In genomic region chr17:55524440-55525220, GRCh38 we compare ENCODE assay signal across 3 cellular contexts.
TF ChIP-seq lines count a peak whose summit lies in the region.

No MANE protein-coding gene starts in this region.

TF ChIP-seq in SK-N-SH, 30 proteins besides CTCF, POLR2A, EP300 and RAD21 (continued from another document):
- TF ChIP-seq PBX3 (IDR thresholded peaks at IDR 0.05) (peak; percentile 6; the same call in 1 of the 2 replicates), TCF12 (IDR thresholded peaks at IDR 0.05) (peak; percentile 73), IRF3 (IDR thresholded peaks at IDR 0.05; ENCODE audit: low read depth, low read length) (no peak)
TF ChIP-seq in SK-N-SH: peak in this region for 3.

TF ChIP-seq in SK-N-SH treated with all-trans-retinoic acid at 6 μM for 48 hours, 23 proteins besides CTCF, POLR2A, EP300 and RAD21 (continued from another document):
- TF ChIP-seq, protein P1, sequence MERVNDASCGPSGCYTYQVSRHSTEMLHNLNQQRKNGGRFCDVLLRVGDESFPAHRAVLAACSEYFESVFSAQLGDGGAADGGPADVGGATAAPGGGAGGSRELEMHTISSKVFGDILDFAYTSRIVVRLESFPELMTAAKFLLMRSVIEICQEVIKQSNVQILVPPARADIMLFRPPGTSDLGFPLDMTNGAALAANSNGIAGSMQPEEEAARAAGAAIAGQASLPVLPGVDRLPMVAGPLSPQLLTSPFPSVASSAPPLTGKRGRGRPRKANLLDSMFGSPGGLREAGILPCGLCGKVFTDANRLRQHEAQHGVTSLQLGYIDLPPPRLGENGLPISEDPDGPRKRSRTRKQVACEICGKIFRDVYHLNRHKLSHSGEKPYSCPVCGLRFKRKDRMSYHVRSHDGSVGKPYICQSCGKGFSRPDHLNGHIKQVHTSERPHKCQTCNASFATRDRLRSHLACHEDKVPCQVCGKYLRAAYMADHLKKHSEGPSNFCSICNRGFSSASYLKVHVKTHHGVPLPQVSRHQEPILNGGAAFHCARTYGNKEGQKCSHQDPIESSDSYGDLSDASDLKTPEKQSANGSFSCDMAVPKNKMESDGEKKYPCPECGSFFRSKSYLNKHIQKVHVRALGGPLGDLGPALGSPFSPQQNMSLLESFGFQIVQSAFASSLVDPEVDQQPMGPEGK (CRISPR knock-in tag; IDR thresholded peaks at IDR 0.05; ENCODE audit: borderline replicate concordance), result no peak
- TF ChIP-seq, protein P2, sequence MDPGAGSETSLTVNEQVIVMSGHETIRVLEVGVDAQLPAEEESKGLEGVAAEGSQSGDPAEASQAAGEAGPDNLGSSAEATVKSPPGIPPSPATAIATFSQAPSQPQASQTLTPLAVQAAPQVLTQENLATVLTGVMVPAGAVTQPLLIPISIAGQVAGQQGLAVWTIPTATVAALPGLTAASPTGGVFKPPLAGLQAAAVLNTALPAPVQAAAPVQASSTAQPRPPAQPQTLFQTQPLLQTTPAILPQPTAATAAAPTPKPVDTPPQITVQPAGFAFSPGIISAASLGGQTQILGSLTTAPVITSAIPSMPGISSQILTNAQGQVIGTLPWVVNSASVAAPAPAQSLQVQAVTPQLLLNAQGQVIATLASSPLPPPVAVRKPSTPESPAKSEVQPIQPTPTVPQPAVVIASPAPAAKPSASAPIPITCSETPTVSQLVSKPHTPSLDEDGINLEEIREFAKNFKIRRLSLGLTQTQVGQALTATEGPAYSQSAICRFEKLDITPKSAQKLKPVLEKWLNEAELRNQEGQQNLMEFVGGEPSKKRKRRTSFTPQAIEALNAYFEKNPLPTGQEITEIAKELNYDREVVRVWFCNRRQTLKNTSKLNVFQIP (CRISPR knock-in tag; IDR thresholded peaks at IDR 0.05; ENCODE audit: borderline replicate concordance, low read depth), result no peak
- TF ChIP-seq ZNF70 (CRISPR knock-in tag; IDR thresholded peaks at IDR 0.05), result no peak

TF ChIP-seq in GM12878, 131 proteins besides CTCF, POLR2A, EP300 and RAD21 (continued from another document):
- TF ChIP-seq RUNX3 (IDR thresholded peaks at IDR 0.05; ENCODE audit: low read length) (peak; percentile 80), TCF7 (IDR thresholded peaks at IDR 0.05; ENCODE audit: borderline replicate concordance) (no peak), CBX5 (IDR thresholded peaks at IDR 0.05; ENCODE audit: low read depth) (peak; percentile 62; the same call in 1 of the 2 replicates), PAX5 (IDR thresholded peaks at IDR 0.05; ENCODE audit: borderline replicate concordance, low read depth, low read length) (no peak), MEF2A (IDR thresholded peaks at IDR 0.05; ENCODE audit: insufficient read depth, low read depth, low read length) (0 out of 2 replicates have a peak, but pooled peaks have one; percentile 54)
TF ChIP-seq in GM12878: peak in this region for 7.
